ENCODE assay signal across 1 cellular context in genomic region chr9:136107953-136108647, GRCh38.
TF ChIP-seq lines count a peak whose summit lies in the region.

No MANE protein-coding gene starts in this region.

TF ChIP-seq in K562, 482 proteins besides CTCF, POLR2A, EP300 and RAD21 (continued from another document and continues in another):
- TF ChIP-seq KDM4B (IDR thresholded peaks at IDR 0.05; ENCODE audit: borderline replicate concordance in 2 of 2, low read depth in 1 of 2), result no peak
- no peak for TF ChIP-seq ARID1B (IDR thresholded peaks at IDR 0.05)
- TF ChIP-seq ZNF444 (CRISPR knock-in tag; IDR thresholded peaks at IDR 0.05), result no peak
- TF ChIP-seq, protein P1, sequence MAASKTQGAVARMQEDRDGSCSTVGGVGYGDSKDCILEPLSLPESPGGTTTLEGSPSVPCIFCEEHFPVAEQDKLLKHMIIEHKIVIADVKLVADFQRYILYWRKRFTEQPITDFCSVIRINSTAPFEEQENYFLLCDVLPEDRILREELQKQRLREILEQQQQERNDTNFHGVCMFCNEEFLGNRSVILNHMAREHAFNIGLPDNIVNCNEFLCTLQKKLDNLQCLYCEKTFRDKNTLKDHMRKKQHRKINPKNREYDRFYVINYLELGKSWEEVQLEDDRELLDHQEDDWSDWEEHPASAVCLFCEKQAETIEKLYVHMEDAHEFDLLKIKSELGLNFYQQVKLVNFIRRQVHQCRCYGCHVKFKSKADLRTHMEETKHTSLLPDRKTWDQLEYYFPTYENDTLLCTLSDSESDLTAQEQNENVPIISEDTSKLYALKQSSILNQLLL (CRISPR knock-in tag; IDR thresholded peaks at IDR 0.05; ENCODE audit: borderline replicate concordance), result no peak
- no peak for TF ChIP-seq IRF2 (CRISPR knock-in tag; IDR thresholded peaks at IDR 0.05)
- no peak for TF ChIP-seq PURB (CRISPR knock-in tag; IDR thresholded peaks at IDR 0.05; ENCODE audit: low read depth)
- TF ChIP-seq GTF2A2 (tag; IDR thresholded peaks at IDR 0.05), result no peak
- TF ChIP-seq, protein P2, sequence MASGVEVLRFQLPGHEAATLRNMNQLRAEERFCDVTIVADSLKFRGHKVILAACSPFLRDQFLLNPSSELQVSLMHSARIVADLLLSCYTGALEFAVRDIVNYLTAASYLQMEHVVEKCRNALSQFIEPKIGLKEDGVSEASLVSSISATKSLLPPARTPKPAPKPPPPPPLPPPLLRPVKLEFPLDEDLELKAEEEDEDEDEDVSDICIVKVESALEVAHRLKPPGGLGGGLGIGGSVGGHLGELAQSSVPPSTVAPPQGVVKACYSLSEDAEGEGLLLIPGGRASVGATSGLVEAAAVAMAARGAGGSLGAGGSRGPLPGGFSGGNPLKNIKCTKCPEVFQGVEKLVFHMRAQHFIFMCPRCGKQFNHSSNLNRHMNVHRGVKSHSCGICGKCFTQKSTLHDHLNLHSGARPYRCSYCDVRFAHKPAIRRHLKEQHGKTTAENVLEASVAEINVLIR (CRISPR knock-in tag; IDR thresholded peaks at IDR 0.05), result no peak
- TF ChIP-seq RBM22 (IDR thresholded peaks at IDR 0.05; ENCODE audit: low read depth, low read length, poor library complexity, severe bottlenecking), result no peak
- no peak for TF ChIP-seq ZNF41 (CRISPR knock-in tag; conservative IDR thresholded peaks at IDR 0.05)
- TF ChIP-seq HDAC2 (IDR thresholded peaks at IDR 0.05), result no peak
- no peak for TF ChIP-seq MED1 (CRISPR knock-in tag; IDR thresholded peaks at IDR 0.05; ENCODE audit: borderline replicate concordance)
- no peak for TF ChIP-seq KLF6 (CRISPR knock-in tag; IDR thresholded peaks at IDR 0.05; ENCODE audit: borderline replicate concordance)
- TF ChIP-seq SRF (CRISPR knock-in tag; IDR thresholded peaks at IDR 0.05), result no peak
- TF ChIP-seq ZNF583 (CRISPR knock-in tag; IDR thresholded peaks at IDR 0.05), result no peak
- no peak for TF ChIP-seq CBFA2T2 (conservative IDR thresholded peaks at IDR 0.05)
- TF ChIP-seq, protein P3, sequence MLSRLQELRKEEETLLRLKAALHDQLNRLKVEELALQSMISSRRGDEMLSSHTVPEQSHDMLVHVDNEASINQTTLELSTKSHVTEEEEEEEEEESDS (CRISPR knock-in tag; IDR thresholded peaks at IDR 0.05), result no peak
- TF ChIP-seq SNIP1 (IDR thresholded peaks at IDR 0.05; ENCODE audit: low read depth), result no peak
- TF ChIP-seq ZNF121 (CRISPR knock-in tag; conservative IDR thresholded peaks at IDR 0.05), result no peak
- TF ChIP-seq MAFG (tag; conservative IDR thresholded peaks at IDR 0.05), result 0 out of 2 replicates have a peak, but pooled peaks have one; percentile 0
- no peak for TF ChIP-seq ZBTB1 (CRISPR knock-in tag; IDR thresholded peaks at IDR 0.05; ENCODE audit: borderline replicate concordance, low read depth)
- TF ChIP-seq, protein P4, sequence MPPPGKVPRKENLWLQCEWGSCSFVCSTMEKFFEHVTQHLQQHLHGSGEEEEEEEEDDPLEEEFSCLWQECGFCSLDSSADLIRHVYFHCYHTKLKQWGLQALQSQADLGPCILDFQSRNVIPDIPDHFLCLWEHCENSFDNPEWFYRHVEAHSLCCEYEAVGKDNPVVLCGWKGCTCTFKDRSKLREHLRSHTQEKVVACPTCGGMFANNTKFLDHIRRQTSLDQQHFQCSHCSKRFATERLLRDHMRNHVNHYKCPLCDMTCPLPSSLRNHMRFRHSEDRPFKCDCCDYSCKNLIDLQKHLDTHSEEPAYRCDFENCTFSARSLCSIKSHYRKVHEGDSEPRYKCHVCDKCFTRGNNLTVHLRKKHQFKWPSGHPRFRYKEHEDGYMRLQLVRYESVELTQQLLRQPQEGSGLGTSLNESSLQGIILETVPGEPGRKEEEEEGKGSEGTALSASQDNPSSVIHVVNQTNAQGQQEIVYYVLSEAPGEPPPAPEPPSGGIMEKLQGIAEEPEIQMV (tag; conservative IDR thresholded peaks at IDR 0.05; ENCODE audit: low read depth), result no peak
- TF ChIP-seq TARDBP (IDR thresholded peaks at IDR 0.05), result no peak
- no peak for TF ChIP-seq SIRT6 (IDR thresholded peaks at IDR 0.05; ENCODE audit: low read depth, low read length)
- TF ChIP-seq POLR2B (IDR thresholded peaks at IDR 0.05; ENCODE audit: low read depth, partially characterized antibody), result no peak
- no peak for TF ChIP-seq KLF10 (CRISPR knock-in tag; IDR thresholded peaks at IDR 0.05)
- no peak for TF ChIP-seq ZNF23 (CRISPR knock-in tag; IDR thresholded peaks at IDR 0.05)
- TF ChIP-seq, protein P5, sequence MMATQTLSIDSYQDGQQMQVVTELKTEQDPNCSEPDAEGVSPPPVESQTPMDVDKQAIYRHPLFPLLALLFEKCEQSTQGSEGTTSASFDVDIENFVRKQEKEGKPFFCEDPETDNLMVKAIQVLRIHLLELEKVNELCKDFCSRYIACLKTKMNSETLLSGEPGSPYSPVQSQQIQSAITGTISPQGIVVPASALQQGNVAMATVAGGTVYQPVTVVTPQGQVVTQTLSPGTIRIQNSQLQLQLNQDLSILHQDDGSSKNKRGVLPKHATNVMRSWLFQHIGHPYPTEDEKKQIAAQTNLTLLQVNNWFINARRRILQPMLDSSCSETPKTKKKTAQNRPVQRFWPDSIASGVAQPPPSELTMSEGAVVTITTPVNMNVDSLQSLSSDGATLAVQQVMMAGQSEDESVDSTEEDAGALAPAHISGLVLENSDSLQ (IDR thresholded peaks at IDR 0.05), result peak; percentile 84
- no peak for TF ChIP-seq PHF20 (IDR thresholded peaks at IDR 0.05; ENCODE audit: partially characterized antibody)
- no peak for TF ChIP-seq ARID3A (IDR thresholded peaks at IDR 0.05; ENCODE audit: borderline replicate concordance, low read depth, low read length)
- TF ChIP-seq IFI16 (CRISPR knock-in tag; IDR thresholded peaks at IDR 0.05), result no peak
- TF ChIP-seq ZNF507 (tag; conservative IDR thresholded peaks at IDR 0.05), result no peak
- TF ChIP-seq SP2 (IDR thresholded peaks at IDR 0.05; ENCODE audit: extremely low read depth, low read depth, low read length, poor library complexity, severe bottlenecking), result no peak
- TF ChIP-seq ZNF224 (CRISPR knock-in tag; IDR thresholded peaks at IDR 0.05), result no peak
- no peak for TF ChIP-seq SFPQ (IDR thresholded peaks at IDR 0.05; ENCODE audit: low read depth, low read length)
- TF ChIP-seq, protein P6, sequence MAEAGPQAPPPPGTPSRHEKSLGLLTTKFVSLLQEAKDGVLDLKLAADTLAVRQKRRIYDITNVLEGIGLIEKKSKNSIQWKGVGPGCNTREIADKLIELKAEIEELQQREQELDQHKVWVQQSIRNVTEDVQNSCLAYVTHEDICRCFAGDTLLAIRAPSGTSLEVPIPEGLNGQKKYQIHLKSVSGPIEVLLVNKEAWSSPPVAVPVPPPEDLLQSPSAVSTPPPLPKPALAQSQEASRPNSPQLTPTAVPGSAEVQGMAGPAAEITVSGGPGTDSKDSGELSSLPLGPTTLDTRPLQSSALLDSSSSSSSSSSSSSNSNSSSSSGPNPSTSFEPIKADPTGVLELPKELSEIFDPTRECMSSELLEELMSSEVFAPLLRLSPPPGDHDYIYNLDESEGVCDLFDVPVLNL (CRISPR knock-in tag; IDR thresholded peaks at IDR 0.05; ENCODE audit: low read depth), result no peak
- TF ChIP-seq, protein P7, sequence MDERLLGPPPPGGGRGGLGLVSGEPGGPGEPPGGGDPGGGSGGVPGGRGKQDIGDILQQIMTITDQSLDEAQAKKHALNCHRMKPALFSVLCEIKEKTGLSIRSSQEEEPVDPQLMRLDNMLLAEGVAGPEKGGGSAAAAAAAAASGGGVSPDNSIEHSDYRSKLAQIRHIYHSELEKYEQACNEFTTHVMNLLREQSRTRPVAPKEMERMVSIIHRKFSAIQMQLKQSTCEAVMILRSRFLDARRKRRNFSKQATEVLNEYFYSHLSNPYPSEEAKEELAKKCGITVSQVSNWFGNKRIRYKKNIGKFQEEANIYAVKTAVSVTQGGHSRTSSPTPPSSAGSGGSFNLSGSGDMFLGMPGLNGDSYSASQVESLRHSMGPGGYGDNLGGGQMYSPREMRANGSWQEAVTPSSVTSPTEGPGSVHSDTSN (CRISPR knock-in tag; IDR thresholded peaks at IDR 0.05; ENCODE audit: low read depth), result 0 out of 2 replicates have a peak, but pooled peaks have one; percentile 11
- TF ChIP-seq, protein P7 (tag; conservative IDR thresholded peaks at IDR 0.05; ENCODE audit: low read depth), result peak; percentile 60; the same call in 1 of the 2 replicates
- TF ChIP-seq, protein P8, sequence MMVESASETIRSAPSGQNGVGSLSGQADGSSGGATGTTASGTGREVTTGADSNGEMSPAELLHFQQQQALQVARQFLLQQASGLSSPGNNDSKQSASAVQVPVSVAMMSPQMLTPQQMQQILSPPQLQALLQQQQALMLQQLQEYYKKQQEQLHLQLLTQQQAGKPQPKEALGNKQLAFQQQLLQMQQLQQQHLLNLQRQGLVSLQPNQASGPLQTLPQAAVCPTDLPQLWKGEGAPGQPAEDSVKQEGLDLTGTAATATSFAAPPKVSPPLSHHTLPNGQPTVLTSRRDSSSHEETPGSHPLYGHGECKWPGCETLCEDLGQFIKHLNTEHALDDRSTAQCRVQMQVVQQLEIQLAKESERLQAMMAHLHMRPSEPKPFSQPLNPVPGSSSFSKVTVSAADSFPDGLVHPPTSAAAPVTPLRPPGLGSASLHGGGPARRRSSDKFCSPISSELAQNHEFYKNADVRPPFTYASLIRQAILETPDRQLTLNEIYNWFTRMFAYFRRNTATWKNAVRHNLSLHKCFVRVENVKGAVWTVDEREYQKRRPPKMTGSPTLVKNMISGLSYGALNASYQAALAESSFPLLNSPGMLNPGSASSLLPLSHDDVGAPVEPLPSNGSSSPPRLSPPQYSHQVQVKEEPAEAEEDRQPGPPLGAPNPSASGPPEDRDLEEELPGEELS (CRISPR knock-in tag; IDR thresholded peaks at IDR 0.05; ENCODE audit: borderline replicate concordance), result no peak
- TF ChIP-seq ASH1L (IDR thresholded peaks at IDR 0.05; ENCODE audit: borderline replicate concordance, low read depth, partially characterized antibody), result no peak
- TF ChIP-seq, protein P9, sequence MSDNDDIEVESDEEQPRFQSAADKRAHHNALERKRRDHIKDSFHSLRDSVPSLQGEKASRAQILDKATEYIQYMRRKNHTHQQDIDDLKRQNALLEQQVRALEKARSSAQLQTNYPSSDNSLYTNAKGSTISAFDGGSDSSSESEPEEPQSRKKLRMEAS (CRISPR knock-in tag; IDR thresholded peaks at IDR 0.05), result 0 out of 2 replicates have a peak, but pooled peaks have one; percentile 11
- no peak for TF ChIP-seq POLR3G (IDR thresholded peaks at IDR 0.05; ENCODE audit: extremely low read depth, insufficient read length, insufficient replicate concordance)
- TF ChIP-seq, protein P10, sequence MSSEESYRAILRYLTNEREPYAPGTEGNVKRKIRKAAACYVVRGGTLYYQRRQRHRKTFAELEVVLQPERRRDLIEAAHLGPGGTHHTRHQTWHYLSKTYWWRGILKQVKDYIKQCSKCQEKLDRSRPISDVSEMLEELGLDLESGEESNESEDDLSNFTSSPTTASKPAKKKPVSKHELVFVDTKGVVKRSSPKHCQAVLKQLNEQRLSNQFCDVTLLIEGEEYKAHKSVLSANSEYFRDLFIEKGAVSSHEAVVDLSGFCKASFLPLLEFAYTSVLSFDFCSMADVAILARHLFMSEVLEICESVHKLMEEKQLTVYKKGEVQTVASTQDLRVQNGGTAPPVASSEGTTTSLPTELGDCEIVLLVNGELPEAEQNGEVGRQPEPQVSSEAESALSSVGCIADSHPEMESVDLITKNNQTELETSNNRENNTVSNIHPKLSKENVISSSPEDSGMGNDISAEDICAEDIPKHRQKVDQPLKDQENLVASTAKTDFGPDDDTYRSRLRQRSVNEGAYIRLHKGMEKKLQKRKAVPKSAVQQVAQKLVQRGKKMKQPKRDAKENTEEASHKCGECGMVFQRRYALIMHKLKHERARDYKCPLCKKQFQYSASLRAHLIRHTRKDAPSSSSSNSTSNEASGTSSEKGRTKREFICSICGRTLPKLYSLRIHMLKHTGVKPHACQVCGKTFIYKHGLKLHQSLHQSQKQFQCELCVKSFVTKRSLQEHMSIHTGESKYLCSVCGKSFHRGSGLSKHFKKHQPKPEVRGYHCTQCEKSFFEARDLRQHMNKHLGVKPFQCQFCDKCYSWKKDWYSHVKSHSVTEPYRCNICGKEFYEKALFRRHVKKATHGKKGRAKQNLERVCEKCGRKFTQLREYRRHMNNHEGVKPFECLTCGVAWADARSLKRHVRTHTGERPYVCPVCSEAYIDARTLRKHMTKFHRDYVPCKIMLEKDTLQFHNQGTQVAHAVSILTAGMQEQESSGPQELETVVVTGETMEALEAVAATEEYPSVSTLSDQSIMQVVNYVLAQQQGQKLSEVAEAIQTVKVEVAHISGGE (CRISPR knock-in tag; IDR thresholded peaks at IDR 0.05), result no peak
- TF ChIP-seq BRCA1 (IDR thresholded peaks at IDR 0.05), result no peak
- TF ChIP-seq BRCA1 (CRISPR knock-in tag; IDR thresholded peaks at IDR 0.05), result no peak
- no peak for TF ChIP-seq STAT5B (CRISPR knock-in tag; IDR thresholded peaks at IDR 0.05)
- TF ChIP-seq CREBBP (IDR thresholded peaks at IDR 0.05; ENCODE audit: low read depth, low read length), result no peak
- no peak for TF ChIP-seq ZNF316 (IDR thresholded peaks at IDR 0.05)
